ENCODE assay signal across 1 cellular context in genomic region chr17:77882040-77882439, GRCh38.
TF ChIP-seq lines count a peak whose summit lies in the region.

No MANE protein-coding gene starts in this region.

TF ChIP-seq in H1, 55 proteins besides CTCF, POLR2A, EP300 and RAD21 (continued from another document):
- TF ChIP-seq TBP (IDR thresholded peaks at IDR 0.05; ENCODE audit: low read depth, low read length) (no peak), SP2 (IDR thresholded peaks at IDR 0.05; ENCODE audit: low read length) (no peak), BRCA1 (IDR thresholded peaks at IDR 0.05; ENCODE audit: low read depth, low read length) (no peak), SAP30 (IDR thresholded peaks at IDR 0.05; ENCODE audit: insufficient read depth, insufficient replicate concordance, low read length) (no peak), SIRT6 (IDR thresholded peaks at IDR 0.05; ENCODE audit: low read length) (no peak), HDAC6 (IDR thresholded peaks at IDR 0.05; ENCODE audit: low read depth, low read length) (no peak), POLR2AphosphoS5 (IDR thresholded peaks at IDR 0.05; ENCODE audit: low read depth, low read length) (no peak), TEAD4 (IDR thresholded peaks at IDR 0.05; ENCODE audit: low read depth, low read length) (no peak), SRF (IDR thresholded peaks at IDR 0.05; ENCODE audit: low read depth, low read length) (no peak), JUND (IDR thresholded peaks at IDR 0.05; ENCODE audit: low read length) (no peak), FOSL1 (IDR thresholded peaks at IDR 0.05; ENCODE audit: insufficient read depth, low read depth, low read length) (no peak), CEBPB (IDR thresholded peaks at IDR 0.05; ENCODE audit: low read depth, low read length) (no peak), TCF12 (IDR thresholded peaks at IDR 0.05; ENCODE audit: low read depth, low read length) (no peak)
